Comparison of ENCODE assay signal across 8 cellular contexts in the genomic region with DNA sequence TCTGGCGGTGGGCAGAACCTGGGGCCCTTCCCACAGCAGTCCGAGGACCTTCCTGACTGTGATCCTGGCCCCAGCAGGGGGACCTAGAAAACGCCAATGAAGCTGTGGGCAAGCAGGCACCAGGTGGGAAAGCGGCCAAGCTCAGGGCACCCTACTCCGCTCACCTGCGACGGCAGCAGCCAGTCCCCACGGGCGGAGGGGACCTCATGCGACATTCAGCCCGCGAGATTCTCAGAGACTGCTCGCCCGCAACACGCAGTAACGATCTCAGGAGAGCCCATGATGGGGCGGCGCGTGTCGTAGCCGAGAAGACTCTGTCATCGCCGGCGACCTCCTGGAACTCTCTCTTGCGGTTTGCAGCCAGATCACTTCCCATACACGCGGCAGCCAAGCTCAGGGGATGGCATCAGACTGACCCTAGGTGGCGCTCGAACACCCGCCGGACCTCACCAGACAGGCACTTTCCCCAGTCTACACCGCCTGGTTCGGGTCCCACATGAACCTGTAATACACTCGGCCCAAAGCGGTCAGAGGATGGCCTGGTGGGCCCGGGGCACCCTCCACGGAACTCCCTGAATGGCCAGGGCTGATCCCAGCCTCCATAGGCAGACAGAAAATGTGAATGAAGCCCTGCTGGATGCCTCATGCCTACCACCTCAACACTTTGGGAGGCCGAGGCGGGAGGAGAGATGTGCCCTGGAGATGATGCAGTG. TPM values are rescaled to one million over a fixed set of nuclear protein-coding genes. Genes with fewer than 3 reads are reported as not detected.
DNase-seq lines count a peak whose midpoint lies in the region; ATAC-seq and TF ChIP-seq lines count a peak whose summit lies in the region.

No MANE protein-coding gene starts in this region.

- peak overlapping the region; percentile 74 to 89 (median 82) for H3K4me3 Mint-ChIP-seq in naive thymus-derived CD8-positive, alpha-beta T cell

- peak; percentile 88 for TF ChIP-seq CTCF in OCI-LY1 (IDR thresholded peaks at IDR 0.05; ENCODE audit: low read length)

- peaks cover 8 to 35% (median 21%) of the 10 kb centered on the region in 4 donors for H3K4me1 Mint-ChIP-seq in naive thymus-derived CD8-positive, alpha-beta T cell

- peaks cover 8% of the 10 kb centered on the region for H3K4me1 ChIP-seq in OCI-LY1 (ENCODE audit: insufficient read depth, low read length, severe bottlenecking)

- H3K9me3 Mint-ChIP-seq in naive thymus-derived CD8-positive, alpha-beta T cell = no peaks in the 10 kb centered on the region

- no peaks in the 10 kb centered on the region for H3K9me3 ChIP-seq in OCI-LY1 (ENCODE audit: low read length)

- H3K79me2 ChIP-seq in OCI-LY1 (ENCODE audit: insufficient read depth, low read length) = no peaks in the 10 kb centered on the region

- H3K27me3 ChIP-seq in OCI-LY1 (ENCODE audit: insufficient read depth, low read length) = no peaks in the 10 kb centered on the region

- H3K9me2 ChIP-seq in OCI-LY1 (ENCODE audit: low read depth, low read length) = no peaks in the 10 kb centered on the region

- peaks cover 5% of the 10 kb centered on the region for H3K36me3 ChIP-seq in OCI-LY1 (ENCODE audit: insufficient read depth, low read length)

- H4K20me1 ChIP-seq in OCI-LY1 (ENCODE audit: insufficient read depth, low read length) = no peaks in the 10 kb centered on the region

- H3K27ac Mint-ChIP-seq in naive thymus-derived CD8-positive, alpha-beta T cell = peak overlapping the region; percentile 79 to 95 (median 93)

- peak; percentile 86 for DNase-seq in DMS 273 (lab: John Stamatoyannopoulos, UW; ENCODE audit: unreplicated experiment)
- DNase-seq in activated T-cell treated with anti-CD3 and anti-CD28 coated beads, Interleukin-2, amount 50 U/mL, for 48 hours = peak; percentile 93 to 95
- DNase-seq in fibroblast of peridontal ligament (ENCODE audit: extremely low read depth) = peak; percentile 66
- DNase-seq in naive thymus-derived CD8-positive, alpha-beta T cell = peak; percentile 68 to 90 (median 81)
- peak; percentile 77 to 87 for DNase-seq in stimulated activated CD8-positive, alpha-beta memory T cell treated with anti-CD3 and anti-CD28 coated beads, Interleukin-7, amount 100 ng/mL, for 48 hours (ENCODE audit: extremely low read depth in 1 of 2, low read depth in 1 of 2)

- H3K27ac ChIP-seq in OCI-LY1 (ENCODE audit: low read depth, low read length, poor library complexity, severe bottlenecking) = no peak overlapping the region

- ATAC-seq in HG03196 (IDR thresholded peaks at IDR 0.05; ENCODE audit: unreplicated experiment) (peak; percentile 67), GM18519 (IDR thresholded peaks at IDR 0.05; ENCODE audit: low FRiP score, unreplicated experiment) (no peak)
- peak; percentile 83 to 90 for ATAC-seq in naive thymus-derived CD8-positive, alpha-beta T cell

- no peak overlapping the region for H2AFZ ChIP-seq in OCI-LY1 (ENCODE audit: low read length)

- H3K27me3 Mint-ChIP-seq in naive thymus-derived CD8-positive, alpha-beta T cell = no peaks in the 10 kb centered on the region

- H3K4me3 ChIP-seq in OCI-LY1 (ENCODE audit: low read depth, low read length, poor library complexity, severe bottlenecking) = peak overlapping the region; percentile 33

- POLR2A ChIA-PET in naive thymus-derived CD8-positive, alpha-beta T cell (lab: Charles Lee) = interaction anchor here (0.8 to 2.1 kb wide), 6 partner anchors 26 to 155 kb away, joined by 3 to 12 read pairs (median 4); a partner anchor contains a TSS

- H3K36me3 Mint-ChIP-seq in naive thymus-derived CD8-positive, alpha-beta T cell = peaks cover 0 to 10% (median 0%) of the 10 kb centered on the region in 3 donors

- peak overlapping the region; percentile 54 for H3K4me2 ChIP-seq in OCI-LY1 (ENCODE audit: low read length)

- H3K9ac ChIP-seq in OCI-LY1 (ENCODE audit: low read length) = peak overlapping the region; percentile 8; the same call in 1 of the 2 replicates

- H3F3A ChIP-seq in OCI-LY1 (ENCODE audit: insufficient read depth, low read length) = no peaks in the 10 kb centered on the region

RNA-seq across cellular contexts. Expression of a gene that starts 26.5 kb away (rescaled TPM):
- total RNA-seq in naive thymus-derived CD8-positive, alpha-beta T cell = 100 to 1,000 TPM in 1 of 2 experiments, 10 to 100 TPM in 1; 87.5 to 101 TPM
- 10 to 100 TPM; 33.9 to 55.4 (median 34.7) TPM for polyA plus RNA-seq in naive thymus-derived CD8-positive, alpha-beta T cell

RNA-seq across cellular contexts. Expression of a gene that starts 26.6 kb away (rescaled TPM):
- 10 to 100 TPM; 17.6 to 22.7 TPM for total RNA-seq in naive thymus-derived CD8-positive, alpha-beta T cell
- polyA plus RNA-seq in naive thymus-derived CD8-positive, alpha-beta T cell = 10 to 100 TPM; 12.6 to 19.9 (median 12.9) TPM

RNA-seq across cellular contexts. Expression of a gene that starts 29.3 kb away (rescaled TPM):
- total RNA-seq in naive thymus-derived CD8-positive, alpha-beta T cell = 10 to 100 TPM; 46.2 to 48.0 TPM
- polyA plus RNA-seq in naive thymus-derived CD8-positive, alpha-beta T cell = 10 to 100 TPM; 14.2 to 18.6 (median 17.9) TPM

RNA-seq across cellular contexts. Expression of a gene that starts 29.4 kb away (rescaled TPM):
- total RNA-seq in naive thymus-derived CD8-positive, alpha-beta T cell = 10 to 100 TPM; 14.4 to 15.4 TPM
- 1 to 10 TPM; 3.7 to 6.8 (median 6.5) TPM for polyA plus RNA-seq in naive thymus-derived CD8-positive, alpha-beta T cell

RNA-seq across cellular contexts. Expression of a gene that starts 41.6 kb away (rescaled TPM):
- 100 to 1,000 TPM; 219 to 224 TPM for total RNA-seq in naive thymus-derived CD8-positive, alpha-beta T cell
- polyA plus RNA-seq in naive thymus-derived CD8-positive, alpha-beta T cell = 100 to 1,000 TPM in 1 of 3 donors, 10 to 100 TPM in 2; 74.8 to 108 (median 88.9) TPM
